ENCODE assay signal across 25 cellular contexts in genomic region chr2:126778561-126779285, GRCh38.
DNase-seq lines count a peak whose midpoint lies in the region; ATAC-seq and TF ChIP-seq lines count a peak whose summit lies in the region.
"Had no signal": no experiment of that assay in that cellular context is flagged by ENCODE, and none has a peak within 500 bp of the region (broad histone marks: within the 10 kb centered on the region; RNA-seq: fewer than 3 reads in every experiment).

No MANE protein-coding gene starts in this region.

- H3K79me2 ChIP-seq in neural progenitor cell (ENCODE audit: low read depth): no peaks in the 10 kb centered on the region

- TF ChIP-seq CTCF in neural progenitor cell (IDR thresholded peaks at IDR 0.05): no peak

- no peak for ATAC-seq in left ventricle myocardium superior
- ATAC-seq in effector memory CD8-positive, alpha-beta T cell (replicated peaks): no peak
- ATAC-seq: activated CD4-positive, CD25-positive, alpha-beta regulatory T cell treated with anti-CD3 and anti-CD28 coated beads, Interleukin-2, amount 50 U/mL, for 24 hours; activated CD8-positive, alpha-beta T cell treated with anti-CD3 and anti-CD28 coated beads, Interleukin-2, amount 10 ng/mL, durations not matched to agents 7 days and 5 days; stimulated activated memory B cell treated with anti-CD40 and anti-IgM and Interleukin-4, amounts not matched to agents 10 μg/mL and 1 μg/mL and 100 μg/mL, for 72 hours had no signal

- intact Hi-C loops in cardiac septum (cut with DNase I) (loop anchor here (5.0 kb wide), 3 partner anchors 121 to 1031 kb away; partner anchors contain the start of gene GYPC), left ventricle myocardium superior (cut with micrococcal nuclease) (loop anchor here (5.0 to 10.0 kb wide), 2 partner anchors 251 to 554 kb away; no protein-coding TSS in a partner anchor)

- peaks cover 14% of the 10 kb centered on the region for H3F3A ChIP-seq in neural progenitor cell (ENCODE audit: low read depth)

- H4K20me1 ChIP-seq in neural progenitor cell (ENCODE audit: low read depth): no peaks in the 10 kb centered on the region

- no peak overlapping the region for H3K27ac Mint-ChIP-seq in effector memory CD8-positive, alpha-beta T cell
- peak overlapping the region; percentile 42 for H3K27ac Mint-ChIP-seq in neural progenitor cell
- H3K27ac Mint-ChIP-seq: activated CD8-positive, alpha-beta T cell treated with anti-CD3 and anti-CD28 coated beads, Interleukin-2, amount 10 ng/mL, durations not matched to agents 7 days and 5 days; HFFc6; stimulated activated memory B cell treated with anti-CD40 and anti-IgM and Interleukin-4, amounts not matched to agents 10 μg/mL and 1 μg/mL and 100 μg/mL, for 72 hours had no signal

- peaks cover 31 to 43% of the 10 kb centered on the region in 2 donors for H3K27me3 Mint-ChIP-seq in effector memory CD8-positive, alpha-beta T cell
- peaks cover 23% of the 10 kb centered on the region for H3K27me3 Mint-ChIP-seq in neural progenitor cell (ENCODE audit: insufficient read depth, low read depth)

- peaks cover 2% of the 10 kb centered on the region for H3K36me3 Mint-ChIP-seq in effector memory CD8-positive, alpha-beta T cell (ENCODE audit: insufficient read depth)
- H3K36me3 Mint-ChIP-seq in neural progenitor cell: no peaks in the 10 kb centered on the region
- H3K36me3 Mint-ChIP-seq: stimulated activated memory B cell treated with anti-CD40 and anti-IgM and Interleukin-4, amounts not matched to agents 10 μg/mL and 1 μg/mL and 100 μg/mL, for 72 hours had no signal

- peak overlapping the region; percentile 41 to 95 for H3K4me3 Mint-ChIP-seq in effector memory CD8-positive, alpha-beta T cell
- H3K4me3 Mint-ChIP-seq in neural progenitor cell: no peak overlapping the region
- H3K4me3 Mint-ChIP-seq: activated CD8-positive, alpha-beta T cell treated with anti-CD3 and anti-CD28 coated beads, Interleukin-2, amount 10 ng/mL, durations not matched to agents 7 days and 5 days; HFFc6; stimulated activated memory B cell treated with anti-CD40 and anti-IgM and Interleukin-4, amounts not matched to agents 10 μg/mL and 1 μg/mL and 100 μg/mL, for 72 hours had no signal

- DNase-seq in cardiac septum (ENCODE audit: low spot score) (peak; percentile 71), left ventricle myocardium superior (no peak), neural progenitor cell (ENCODE audit: low spot score) (peak; percentile 33), DMS79 (lab: John Stamatoyannopoulos, UW) (no peak), epidermal melanocyte (ENCODE audit: insufficient read length, low spot score) (no peak)
- no peak for DNase-seq in effector memory CD8-positive, alpha-beta T cell
- DNase-seq in activated CD4-positive, alpha-beta T cell treated with anti-CD3 and anti-CD28 coated beads for 1 hour: no peak
- DNase-seq: activated CD8-positive, alpha-beta T cell treated with anti-CD3 and anti-CD28 coated beads, Interleukin-2, amount 10 ng/mL, durations not matched to agents 7 days and 5 days; activated naive CD4-positive, alpha-beta T cell treated with Interleukin-2 at 50 U/mL for 16 hours; activated T-cell treated with anti-CD3 and anti-CD28 coated beads for 4 hours; adrenal gland; colonic mucosa; DMS 273 treated with DMSO at 0.1 percent for 48 hours; HFFc6; islet precursor cell; NCI-H1048; NCI-H187 treated with DMSO at 0.1 percent for 48 hours; NCI-H345; SHP77 treated with DMSO at 0.1 percent for 48 hours; stimulated activated CD4-positive, alpha-beta T cell treated with anti-CD3 and anti-CD28 coated beads, Interleukin-2, amount 100 ng/mL, for 48 hours; T-helper 1 cell had no signal

- peaks cover 12 to 17% of the 10 kb centered on the region in 2 donors for H3K4me1 Mint-ChIP-seq in effector memory CD8-positive, alpha-beta T cell (ENCODE audit: low read depth in 2 of 2)
- peaks cover 40% of the 10 kb centered on the region for H3K4me1 Mint-ChIP-seq in neural progenitor cell

- no peak overlapping the region for H3K4me3 ChIP-seq in neural progenitor cell
- H3K4me3 ChIP-seq: adrenal gland, colonic mucosa, lung, vagina had no signal

- H3K9me3 ChIP-seq in neural progenitor cell (ENCODE audit: low read depth): no peaks in the 10 kb centered on the region
- H3K9me3 ChIP-seq: adrenal gland, colonic mucosa, vagina had no signal

- no peaks in the 10 kb centered on the region for H3K36me3 ChIP-seq in neural progenitor cell
- H3K36me3 ChIP-seq: adrenal gland, colonic mucosa, vagina had no signal

- H3K9ac ChIP-seq in neural progenitor cell: no peak overlapping the region

- peaks cover 14% of the 10 kb centered on the region for H3K27me3 ChIP-seq in neural progenitor cell
- H3K27me3 ChIP-seq: adrenal gland, colonic mucosa, vagina had no signal

- no peak overlapping the region for H2AFZ ChIP-seq in neural progenitor cell (replicated peaks)

- H3K9me3 Mint-ChIP-seq in effector memory CD8-positive, alpha-beta T cell: no peaks in the 10 kb centered on the region
- H3K9me3 Mint-ChIP-seq in neural progenitor cell: peaks cover 2% of the 10 kb centered on the region
- H3K9me3 Mint-ChIP-seq: HFFc6; stimulated activated memory B cell treated with anti-CD40 and anti-IgM and Interleukin-4, amounts not matched to agents 10 μg/mL and 1 μg/mL and 100 μg/mL, for 72 hours had no signal

- H3K4me1 ChIP-seq in neural progenitor cell: peaks cover 12% of the 10 kb centered on the region
- H3K4me1 ChIP-seq: adrenal gland, colonic mucosa had no signal

- H3K4me2 ChIP-seq in neural progenitor cell: peak overlapping the region; percentile 62

- H3K27ac ChIP-seq in neural progenitor cell: no peak overlapping the region
- H3K27ac ChIP-seq: adrenal gland, colonic mucosa, vagina had no signal

Comparison
In these comparisons a context has a peak if more than half of its experiments do, and no peak if none do; other contexts are left out.
1. DNase-seq: peak in cardiac septum (single experiment) and neural progenitor cell (single experiment); none in left ventricle myocardium superior (single experiment), effector memory CD8-positive, alpha-beta T cell (0 of 3), DMS79 (single experiment), activated CD4-positive, alpha-beta T cell treated with anti-CD3 and anti-CD28 coated beads for 1 hour (single experiment) and epidermal melanocyte (single experiment).